In the genomic region with DNA sequence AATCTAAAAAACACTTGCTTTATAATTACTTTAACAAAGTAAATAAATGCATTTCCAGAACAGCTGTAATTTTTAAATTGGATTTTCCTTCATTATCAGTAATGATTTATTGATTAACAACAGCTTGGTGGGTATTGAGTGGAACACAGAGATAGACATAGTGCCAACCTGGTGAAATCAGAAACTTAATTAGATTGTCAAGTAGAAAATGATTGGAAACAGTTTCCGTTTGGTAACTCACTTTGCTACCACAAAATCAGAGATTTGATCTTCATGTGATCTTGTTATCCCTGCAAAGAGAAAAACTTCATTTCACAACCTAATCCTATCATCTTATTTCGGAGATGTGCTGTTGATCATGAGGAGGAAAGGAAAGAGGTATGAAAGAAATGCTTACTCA, we compare ENCODE assay signal across 23 cellular contexts.
DNase-seq lines count a peak whose midpoint lies in the region; ATAC-seq, FAIRE-seq and TF ChIP-seq lines count a peak whose summit lies in the region.
"Had no signal": no experiment of that assay in that cellular context is flagged by ENCODE, and none has a peak within 500 bp of the region (broad histone marks: within the 10 kb centered on the region; RNA-seq: fewer than 3 reads in every experiment).

No MANE protein-coding gene starts in this region.

- H3K36me3 Mint-ChIP-seq in astrocyte (ENCODE audit: low read depth, unreplicated experiment) (no peaks in the 10 kb centered on the region), neural progenitor cell (peaks cover 34% of the 10 kb centered on the region)
- no peaks in the 10 kb centered on the region for H3K36me3 Mint-ChIP-seq in activated T-helper 17 cell treated with anti-CD3 and anti-CD28 coated beads, Interleukin-2, amount 50 U/mL, for 72 hours (ENCODE audit: low read depth)
- H3K36me3 Mint-ChIP-seq: CD8-positive, alpha-beta T cell had no signal

- H3K4me1 Mint-ChIP-seq in astrocyte (ENCODE audit: low read depth, unreplicated experiment) (peaks cover 1% of the 10 kb centered on the region), neural progenitor cell (peaks cover 11% of the 10 kb centered on the region)
- H3K4me1 Mint-ChIP-seq in activated T-helper 17 cell treated with anti-CD3 and anti-CD28 coated beads, Interleukin-2, amount 50 U/mL, for 72 hours, result no peaks in the 10 kb centered on the region
- H3K4me1 Mint-ChIP-seq: B cell had no signal

- H3K4me3 ChIP-seq in astrocyte (ENCODE audit: insufficient read depth, low read depth, low read length), result no peak overlapping the region
- H3K4me3 ChIP-seq in neural progenitor cell, result no peak overlapping the region
- H3K4me3 ChIP-seq: A549; BLaER1 treated with 17β-estradiol and CSF1 and Interleukin-3, amounts not matched to agents 10 nM and 100 nM had no signal

- H3F3A ChIP-seq in neural progenitor cell (ENCODE audit: low read depth), result peaks cover 15% of the 10 kb centered on the region

- no peaks in the 10 kb centered on the region for H3K4me1 ChIP-seq in astrocyte (ENCODE audit: insufficient read depth, low read length)
- peaks cover 44% of the 10 kb centered on the region for H3K4me1 ChIP-seq in neural progenitor cell
- H3K4me1 ChIP-seq: A549; BLaER1 treated with 17β-estradiol and CSF1 and Interleukin-3, amounts not matched to agents 10 nM and 100 nM; Caco-2 had no signal

- FAIRE-seq in astrocyte (lab: Jason Lieb, UNC), result peak; percentile 90
- FAIRE-seq: D721Med, G401.6, GM12891 had no signal

- H3K4me3 Mint-ChIP-seq in astrocyte (ENCODE audit: unreplicated experiment) (no peak overlapping the region), neural progenitor cell (no peak overlapping the region)
- H3K4me3 Mint-ChIP-seq in activated T-helper 17 cell treated with anti-CD3 and anti-CD28 coated beads, Interleukin-2, amount 50 U/mL, for 72 hours, result no peak overlapping the region
- H3K4me3 Mint-ChIP-seq: B cell; CD4-positive, alpha-beta T cell; CD8-positive, alpha-beta T cell had no signal

- H3K9ac ChIP-seq in astrocyte (ENCODE audit: low read length) (no peak overlapping the region), neural progenitor cell (no peak overlapping the region)
- H3K9ac ChIP-seq: BLaER1 treated with 17β-estradiol and CSF1 and Interleukin-3, amounts not matched to agents 10 nM and 100 nM had no signal

- H3K27ac Mint-ChIP-seq in astrocyte (ENCODE audit: unreplicated experiment), result no peak overlapping the region
- no peak overlapping the region for H3K27ac Mint-ChIP-seq in neural progenitor cell
- H3K27ac Mint-ChIP-seq in activated T-helper 17 cell treated with anti-CD3 and anti-CD28 coated beads, Interleukin-2, amount 50 U/mL, for 72 hours, result no peak overlapping the region
- H3K27ac Mint-ChIP-seq: B cell; CD4-positive, alpha-beta T cell; CD8-positive, alpha-beta T cell had no signal

- no peak overlapping the region for H3K27ac ChIP-seq in astrocyte (ENCODE audit: low read depth, low read length)
- peak overlapping the region; percentile 92 for H3K27ac ChIP-seq in neural progenitor cell
- H3K27ac ChIP-seq: 22Rv1; A549; BLaER1 treated with 17β-estradiol and CSF1 and Interleukin-3, amounts not matched to agents 10 nM and 100 nM; C4-2B had no signal

- no peaks in the 10 kb centered on the region for H3K79me2 ChIP-seq in astrocyte (ENCODE audit: insufficient read depth, low read length)
- H3K79me2 ChIP-seq in neural progenitor cell (ENCODE audit: low read depth), result no peaks in the 10 kb centered on the region

- H3K27me3 Mint-ChIP-seq in astrocyte (ENCODE audit: low read depth, unreplicated experiment), result no peaks in the 10 kb centered on the region
- H3K27me3 Mint-ChIP-seq in neural progenitor cell (ENCODE audit: insufficient read depth, low read depth), result peaks cover 4% of the 10 kb centered on the region
- H3K27me3 Mint-ChIP-seq in activated T-helper 17 cell treated with anti-CD3 and anti-CD28 coated beads, Interleukin-2, amount 50 U/mL, for 72 hours, result no peaks in the 10 kb centered on the region
- H3K27me3 Mint-ChIP-seq: B cell had no signal

- H3K4me2 ChIP-seq in astrocyte (ENCODE audit: low read length), result no peak overlapping the region
- no peak overlapping the region for H3K4me2 ChIP-seq in neural progenitor cell
- H3K4me2 ChIP-seq: A549; BLaER1 treated with 17β-estradiol and CSF1 and Interleukin-3, amounts not matched to agents 10 nM and 100 nM had no signal

- TF ChIP-seq CTCF in astrocyte (IDR thresholded peaks at IDR 0.05; ENCODE audit: insufficient read depth, low read depth, low read length), result no peak
- no peak for TF ChIP-seq CTCF in neural progenitor cell (IDR thresholded peaks at IDR 0.05)

- peak; percentile 40 for DNase-seq in SK-N-DZ (ENCODE audit: low spot score)
- no peak for DNase-seq in astrocyte (ENCODE audit: low read depth)
- DNase-seq in neural progenitor cell (ENCODE audit: low spot score), result no peak
- no peak for DNase-seq in NCI-H510A treated with DMSO at 0.1 percent for 48 hours (lab: John Stamatoyannopoulos, UW)
- DNase-seq in NK-92 (lab: John Stamatoyannopoulos, UW; ENCODE audit: unreplicated experiment), result no peak
- DNase-seq in NCI-H82 treated with DMSO at 0.1 percent for 48 hours (lab: John Stamatoyannopoulos, UW; ENCODE audit: unreplicated experiment), result no peak
- DNase-seq: AML-193; Caco-2; Calu3; CD4-positive, alpha-beta T cell; CD8-positive, alpha-beta T cell; DMS79 treated with DMSO at 0.1 percent for 48 hours; GF-D8 had no signal

- no peaks in the 10 kb centered on the region for H3K27me3 ChIP-seq in astrocyte (ENCODE audit: insufficient read depth, low read length)
- no peaks in the 10 kb centered on the region for H3K27me3 ChIP-seq in neural progenitor cell

- H3K9me3 Mint-ChIP-seq in astrocyte (ENCODE audit: unreplicated experiment), result no peaks in the 10 kb centered on the region
- no peaks in the 10 kb centered on the region for H3K9me3 Mint-ChIP-seq in neural progenitor cell
- no peaks in the 10 kb centered on the region for H3K9me3 Mint-ChIP-seq in activated T-helper 17 cell treated with anti-CD3 and anti-CD28 coated beads, Interleukin-2, amount 50 U/mL, for 72 hours
- H3K9me3 Mint-ChIP-seq: CD4-positive, alpha-beta T cell; CD8-positive, alpha-beta T cell had no signal

- no peaks in the 10 kb centered on the region for H3K36me3 ChIP-seq in astrocyte (ENCODE audit: insufficient read depth, low read length)
- peaks cover 6% of the 10 kb centered on the region for H3K36me3 ChIP-seq in neural progenitor cell
- H3K36me3 ChIP-seq: BLaER1 treated with 17β-estradiol and CSF1 and Interleukin-3, amounts not matched to agents 10 nM and 100 nM had no signal

- ATAC-seq in SK-N-SH treated with all-trans-retinoic acid at 6 μM for 48 hours, result no peak
- no peak for ATAC-seq in activated T-helper 17 cell treated with anti-CD3 and anti-CD28 coated beads, Interleukin-2, amount 50 U/mL, for 72 hours (replicated peaks)
- ATAC-seq: A549; CD8-positive, alpha-beta T cell had no signal

- no peak overlapping the region for H2AFZ ChIP-seq in astrocyte (ENCODE audit: low read depth, low read length)
- H2AFZ ChIP-seq in neural progenitor cell (replicated peaks), result no peak overlapping the region

- H4K20me1 ChIP-seq in astrocyte (ENCODE audit: insufficient read depth, low read length) (no peaks in the 10 kb centered on the region), neural progenitor cell (ENCODE audit: low read depth) (no peaks in the 10 kb centered on the region)
- H4K20me1 ChIP-seq: BLaER1 treated with 17β-estradiol and CSF1 and Interleukin-3, amounts not matched to agents 10 nM and 100 nM had no signal

- H3K9me3 ChIP-seq in astrocyte (ENCODE audit: insufficient read depth, low read depth, low read length), result no peaks in the 10 kb centered on the region
- H3K9me3 ChIP-seq in neural progenitor cell (ENCODE audit: low read depth), result no peaks in the 10 kb centered on the region
- H3K9me3 ChIP-seq: A549, Caco-2 had no signal

TF ChIP-seq in SK-N-SH treated with all-trans-retinoic acid at 6 μM for 48 hours, 23 proteins besides CTCF, POLR2A, EP300 and RAD21 (continues in another document):
- TF ChIP-seq PPARA (CRISPR knock-in tag; IDR thresholded peaks at IDR 0.05; ENCODE audit: borderline replicate concordance), result no peak
- TF ChIP-seq RARB (CRISPR knock-in tag; IDR thresholded peaks at IDR 0.05), result no peak
- TF ChIP-seq SNAI2 (CRISPR knock-in tag; IDR thresholded peaks at IDR 0.05), result no peak
- no peak for TF ChIP-seq TOX (CRISPR knock-in tag; IDR thresholded peaks at IDR 0.05; ENCODE audit: borderline replicate concordance)
- TF ChIP-seq TCF4 (CRISPR knock-in tag; IDR thresholded peaks at IDR 0.05; ENCODE audit: borderline replicate concordance), result peak; percentile 74
- TF ChIP-seq, protein P1, sequence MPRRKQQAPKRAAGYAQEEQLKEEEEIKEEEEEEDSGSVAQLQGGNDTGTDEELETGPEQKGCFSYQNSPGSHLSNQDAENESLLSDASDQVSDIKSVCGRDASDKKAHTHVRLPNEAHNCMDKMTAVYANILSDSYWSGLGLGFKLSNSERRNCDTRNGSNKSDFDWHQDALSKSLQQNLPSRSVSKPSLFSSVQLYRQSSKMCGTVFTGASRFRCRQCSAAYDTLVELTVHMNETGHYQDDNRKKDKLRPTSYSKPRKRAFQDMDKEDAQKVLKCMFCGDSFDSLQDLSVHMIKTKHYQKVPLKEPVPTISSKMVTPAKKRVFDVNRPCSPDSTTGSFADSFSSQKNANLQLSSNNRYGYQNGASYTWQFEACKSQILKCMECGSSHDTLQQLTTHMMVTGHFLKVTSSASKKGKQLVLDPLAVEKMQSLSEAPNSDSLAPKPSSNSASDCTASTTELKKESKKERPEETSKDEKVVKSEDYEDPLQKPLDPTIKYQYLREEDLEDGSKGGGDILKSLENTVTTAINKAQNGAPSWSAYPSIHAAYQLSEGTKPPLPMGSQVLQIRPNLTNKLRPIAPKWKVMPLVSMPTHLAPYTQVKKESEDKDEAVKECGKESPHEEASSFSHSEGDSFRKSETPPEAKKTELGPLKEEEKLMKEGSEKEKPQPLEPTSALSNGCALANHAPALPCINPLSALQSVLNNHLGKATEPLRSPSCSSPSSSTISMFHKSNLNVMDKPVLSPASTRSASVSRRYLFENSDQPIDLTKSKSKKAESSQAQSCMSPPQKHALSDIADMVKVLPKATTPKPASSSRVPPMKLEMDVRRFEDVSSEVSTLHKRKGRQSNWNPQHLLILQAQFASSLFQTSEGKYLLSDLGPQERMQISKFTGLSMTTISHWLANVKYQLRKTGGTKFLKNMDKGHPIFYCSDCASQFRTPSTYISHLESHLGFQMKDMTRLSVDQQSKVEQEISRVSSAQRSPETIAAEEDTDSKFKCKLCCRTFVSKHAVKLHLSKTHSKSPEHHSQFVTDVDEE (CRISPR knock-in tag; IDR thresholded peaks at IDR 0.05), result peak; percentile 51; the same call in 1 of the 2 replicates
- TF ChIP-seq OSR1 (CRISPR knock-in tag; IDR thresholded peaks at IDR 0.05), result no peak
- TF ChIP-seq ZNF8 (CRISPR knock-in tag; IDR thresholded peaks at IDR 0.05), result no peak
- no peak for TF ChIP-seq ZFP3 (CRISPR knock-in tag; IDR thresholded peaks at IDR 0.05)
- TF ChIP-seq ESRRG (CRISPR knock-in tag; IDR thresholded peaks at IDR 0.05), result no peak
- no peak for TF ChIP-seq CSDC2 (CRISPR knock-in tag; IDR thresholded peaks at IDR 0.05)
- no peak for TF ChIP-seq ZFP30 (CRISPR knock-in tag; IDR thresholded peaks at IDR 0.05)
- TF ChIP-seq ZC3H10 (CRISPR knock-in tag; IDR thresholded peaks at IDR 0.05), result no peak
- no peak for TF ChIP-seq BACH2 (CRISPR knock-in tag; IDR thresholded peaks at IDR 0.05; ENCODE audit: borderline replicate concordance)
